In the genomic region with DNA sequence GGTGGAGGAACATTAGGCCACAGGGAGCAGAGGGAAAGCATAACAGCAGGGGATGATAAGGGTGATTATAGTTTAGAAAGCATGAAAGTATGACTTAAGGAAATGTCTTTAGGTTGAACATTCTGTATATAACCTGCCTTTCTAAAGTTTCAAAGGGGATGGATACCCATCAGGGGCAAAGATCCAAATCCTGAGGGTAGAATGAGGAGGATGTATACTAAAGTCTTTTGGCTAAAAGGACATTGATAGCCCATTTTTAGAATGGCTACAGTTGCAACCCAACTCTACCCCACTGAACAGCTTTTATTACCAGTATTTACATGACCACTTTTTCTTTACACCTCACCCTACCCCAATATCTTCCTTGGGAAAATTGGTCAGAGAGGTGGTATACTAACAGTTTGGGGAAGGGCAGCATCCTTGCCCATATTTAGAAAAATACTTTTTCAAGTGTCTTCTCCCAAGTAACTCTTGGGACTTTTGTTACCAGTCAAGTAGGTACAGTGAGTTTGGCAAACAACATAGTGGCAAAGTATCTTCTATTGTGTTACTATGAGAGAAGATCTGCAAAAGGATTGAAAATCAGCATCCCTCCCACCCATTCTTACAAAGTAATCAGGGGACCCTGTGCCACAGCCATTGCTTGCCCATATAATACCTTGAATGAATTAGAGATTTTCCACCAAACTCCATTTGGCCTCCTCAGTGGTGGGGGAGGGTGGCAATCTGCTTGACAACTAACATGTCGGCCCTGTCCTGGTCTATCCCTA, we compare ENCODE assay signal across 1 cellular context.
A peak's percentile ranks its signal among the peaks of the same experiment; 100 is the strongest.
TF ChIP-seq lines count a peak whose summit lies in the region.

No MANE protein-coding gene starts in this region.

TF ChIP-seq in GM12878, 131 proteins besides CTCF, POLR2A, EP300 and RAD21:
- 0 out of 3 replicates have a peak, but pooled peaks have one; percentile 4 for TF ChIP-seq POU2F2 (IDR thresholded peaks at IDR 0.05; ENCODE audit: borderline replicate concordance, low read depth, low read length)
- peak; percentile 29; the same call in 1 of the 2 replicates for TF ChIP-seq POLR2AphosphoS2 (IDR thresholded peaks at IDR 0.05; ENCODE audit: low read depth, low read length)
- TF ChIP-seq ZNF217 (IDR thresholded peaks at IDR 0.05): no peak
TF ChIP-seq in GM12878: peak in this region for 2.
